In genomic region chr11:2130881-2131352, GRCh38 we compare ENCODE assay signal across 1 cellular context.
TF ChIP-seq lines count a peak whose summit lies in the region.

No MANE protein-coding gene starts in this region.

TF ChIP-seq in HepG2, 621 proteins besides CTCF, POLR2A, EP300 and RAD21 (continued from another document and continues in another):
- TF ChIP-seq NFAT5 (CRISPR knock-in tag; IDR thresholded peaks at IDR 0.05): no peak
- TF ChIP-seq ZNF280D (CRISPR knock-in tag; IDR thresholded peaks at IDR 0.05): no peak
- TF ChIP-seq SIN3B (IDR thresholded peaks at IDR 0.05; ENCODE audit: low read length): no peak
- TF ChIP-seq XBP1 (CRISPR knock-in tag; IDR thresholded peaks at IDR 0.05): no peak
- no peak for TF ChIP-seq ERF (CRISPR knock-in tag; IDR thresholded peaks at IDR 0.05)
- peak; percentile 33; the same call in 1 of the 2 replicates for TF ChIP-seq MXD4 (CRISPR knock-in tag; IDR thresholded peaks at IDR 0.05)
- peak; percentile 2; the same call in 1 of the 2 replicates for TF ChIP-seq ZFY (CRISPR knock-in tag; IDR thresholded peaks at IDR 0.05)
- no peak for TF ChIP-seq ZNF556 (CRISPR knock-in tag; IDR thresholded peaks at IDR 0.05; ENCODE audit: borderline replicate concordance)
- TF ChIP-seq, protein P1, sequence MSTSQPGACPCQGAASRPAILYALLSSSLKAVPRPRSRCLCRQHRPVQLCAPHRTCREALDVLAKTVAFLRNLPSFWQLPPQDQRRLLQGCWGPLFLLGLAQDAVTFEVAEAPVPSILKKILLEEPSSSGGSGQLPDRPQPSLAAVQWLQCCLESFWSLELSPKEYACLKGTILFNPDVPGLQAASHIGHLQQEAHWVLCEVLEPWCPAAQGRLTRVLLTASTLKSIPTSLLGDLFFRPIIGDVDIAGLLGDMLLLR (CRISPR knock-in tag; IDR thresholded peaks at IDR 0.05): no peak
- TF ChIP-seq, protein P2, sequence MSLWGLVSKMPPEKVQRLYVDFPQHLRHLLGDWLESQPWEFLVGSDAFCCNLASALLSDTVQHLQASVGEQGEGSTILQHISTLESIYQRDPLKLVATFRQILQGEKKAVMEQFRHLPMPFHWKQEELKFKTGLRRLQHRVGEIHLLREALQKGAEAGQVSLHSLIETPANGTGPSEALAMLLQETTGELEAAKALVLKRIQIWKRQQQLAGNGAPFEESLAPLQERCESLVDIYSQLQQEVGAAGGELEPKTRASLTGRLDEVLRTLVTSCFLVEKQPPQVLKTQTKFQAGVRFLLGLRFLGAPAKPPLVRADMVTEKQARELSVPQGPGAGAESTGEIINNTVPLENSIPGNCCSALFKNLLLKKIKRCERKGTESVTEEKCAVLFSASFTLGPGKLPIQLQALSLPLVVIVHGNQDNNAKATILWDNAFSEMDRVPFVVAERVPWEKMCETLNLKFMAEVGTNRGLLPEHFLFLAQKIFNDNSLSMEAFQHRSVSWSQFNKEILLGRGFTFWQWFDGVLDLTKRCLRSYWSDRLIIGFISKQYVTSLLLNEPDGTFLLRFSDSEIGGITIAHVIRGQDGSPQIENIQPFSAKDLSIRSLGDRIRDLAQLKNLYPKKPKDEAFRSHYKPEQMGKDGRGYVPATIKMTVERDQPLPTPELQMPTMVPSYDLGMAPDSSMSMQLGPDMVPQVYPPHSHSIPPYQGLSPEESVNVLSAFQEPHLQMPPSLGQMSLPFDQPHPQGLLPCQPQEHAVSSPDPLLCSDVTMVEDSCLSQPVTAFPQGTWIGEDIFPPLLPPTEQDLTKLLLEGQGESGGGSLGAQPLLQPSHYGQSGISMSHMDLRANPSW (CRISPR knock-in tag; IDR thresholded peaks at IDR 0.05; ENCODE audit: borderline replicate concordance): no peak
- TF ChIP-seq MAZ (IDR thresholded peaks at IDR 0.05; ENCODE audit: borderline replicate concordance, low read depth, low read length): no peak
- TF ChIP-seq MAZ (CRISPR knock-in tag; IDR thresholded peaks at IDR 0.05; ENCODE audit: low read depth): 0 out of 2 replicates have a peak, but pooled peaks have one; percentile 24
- no peak for TF ChIP-seq HOXA5 (CRISPR knock-in tag; IDR thresholded peaks at IDR 0.05)
- no peak for TF ChIP-seq ZNF333 (CRISPR knock-in tag; IDR thresholded peaks at IDR 0.05; ENCODE audit: borderline replicate concordance)
- TF ChIP-seq, protein P3, sequence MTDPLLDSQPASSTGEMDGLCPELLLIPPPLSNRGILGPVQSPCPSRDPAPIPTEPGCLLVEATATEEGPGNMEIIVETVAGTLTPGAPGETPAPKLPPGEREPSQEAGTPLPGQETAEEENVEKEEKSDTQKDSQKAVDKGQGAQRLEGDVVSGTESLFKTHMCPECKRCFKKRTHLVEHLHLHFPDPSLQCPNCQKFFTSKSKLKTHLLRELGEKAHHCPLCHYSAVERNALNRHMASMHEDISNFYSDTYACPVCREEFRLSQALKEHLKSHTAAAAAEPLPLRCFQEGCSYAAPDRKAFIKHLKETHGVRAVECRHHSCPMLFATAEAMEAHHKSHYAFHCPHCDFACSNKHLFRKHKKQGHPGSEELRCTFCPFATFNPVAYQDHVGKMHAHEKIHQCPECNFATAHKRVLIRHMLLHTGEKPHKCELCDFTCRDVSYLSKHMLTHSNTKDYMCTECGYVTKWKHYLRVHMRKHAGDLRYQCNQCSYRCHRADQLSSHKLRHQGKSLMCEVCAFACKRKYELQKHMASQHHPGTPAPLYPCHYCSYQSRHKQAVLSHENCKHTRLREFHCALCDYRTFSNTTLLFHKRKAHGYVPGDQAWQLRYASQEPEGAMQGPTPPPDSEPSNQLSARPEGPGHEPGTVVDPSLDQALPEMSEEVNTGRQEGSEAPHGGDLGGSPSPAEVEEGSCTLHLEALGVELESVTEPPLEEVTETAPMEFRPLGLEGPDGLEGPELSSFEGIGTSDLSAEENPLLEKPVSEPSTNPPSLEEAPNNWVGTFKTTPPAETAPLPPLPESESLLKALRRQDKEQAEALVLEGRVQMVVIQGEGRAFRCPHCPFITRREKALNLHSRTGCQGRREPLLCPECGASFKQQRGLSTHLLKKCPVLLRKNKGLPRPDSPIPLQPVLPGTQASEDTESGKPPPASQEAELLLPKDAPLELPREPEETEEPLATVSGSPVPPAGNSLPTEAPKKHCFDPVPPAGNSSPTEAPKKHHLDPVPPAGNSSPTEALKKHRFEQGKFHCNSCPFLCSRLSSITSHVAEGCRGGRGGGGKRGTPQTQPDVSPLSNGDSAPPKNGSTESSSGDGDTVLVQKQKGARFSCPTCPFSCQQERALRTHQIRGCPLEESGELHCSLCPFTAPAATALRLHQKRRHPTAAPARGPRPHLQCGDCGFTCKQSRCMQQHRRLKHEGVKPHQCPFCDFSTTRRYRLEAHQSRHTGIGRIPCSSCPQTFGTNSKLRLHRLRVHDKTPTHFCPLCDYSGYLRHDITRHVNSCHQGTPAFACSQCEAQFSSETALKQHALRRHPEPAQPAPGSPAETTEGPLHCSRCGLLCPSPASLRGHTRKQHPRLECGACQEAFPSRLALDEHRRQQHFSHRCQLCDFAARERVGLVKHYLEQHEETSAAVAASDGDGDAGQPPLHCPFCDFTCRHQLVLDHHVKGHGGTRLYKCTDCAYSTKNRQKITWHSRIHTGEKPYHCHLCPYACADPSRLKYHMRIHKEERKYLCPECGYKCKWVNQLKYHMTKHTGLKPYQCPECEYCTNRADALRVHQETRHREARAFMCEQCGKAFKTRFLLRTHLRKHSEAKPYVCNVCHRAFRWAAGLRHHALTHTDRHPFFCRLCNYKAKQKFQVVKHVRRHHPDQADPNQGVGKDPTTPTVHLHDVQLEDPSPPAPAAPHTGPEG (CRISPR knock-in tag; IDR thresholded peaks at IDR 0.05): no peak
- TF ChIP-seq ZMYM3 (CRISPR knock-in tag; IDR thresholded peaks at IDR 0.05): no peak
- TF ChIP-seq ZNF431 (CRISPR knock-in tag; IDR thresholded peaks at IDR 0.05; ENCODE audit: borderline replicate concordance, low read depth): no peak; the same call in 1 of the 2 replicates
- peak; percentile 80 for TF ChIP-seq DBP (CRISPR knock-in tag; IDR thresholded peaks at IDR 0.05; ENCODE audit: not compliant biosample characterization)
- TF ChIP-seq ZNF101 (CRISPR knock-in tag; IDR thresholded peaks at IDR 0.05; ENCODE audit: borderline replicate concordance, low read depth): no peak
- TF ChIP-seq ATF3 (CRISPR knock-in tag; IDR thresholded peaks at IDR 0.05): no peak
- no peak for TF ChIP-seq KDM5A (IDR thresholded peaks at IDR 0.05; ENCODE audit: borderline replicate concordance, low read length)
- TF ChIP-seq MED1 (CRISPR knock-in tag; IDR thresholded peaks at IDR 0.05): peak; percentile 56; the same call in 1 of the 2 replicates
- TF ChIP-seq ZNF691 (CRISPR knock-in tag; IDR thresholded peaks at IDR 0.05; ENCODE audit: borderline replicate concordance, low read depth): no peak; the same call in 1 of the 2 replicates
- TF ChIP-seq, protein P4, sequence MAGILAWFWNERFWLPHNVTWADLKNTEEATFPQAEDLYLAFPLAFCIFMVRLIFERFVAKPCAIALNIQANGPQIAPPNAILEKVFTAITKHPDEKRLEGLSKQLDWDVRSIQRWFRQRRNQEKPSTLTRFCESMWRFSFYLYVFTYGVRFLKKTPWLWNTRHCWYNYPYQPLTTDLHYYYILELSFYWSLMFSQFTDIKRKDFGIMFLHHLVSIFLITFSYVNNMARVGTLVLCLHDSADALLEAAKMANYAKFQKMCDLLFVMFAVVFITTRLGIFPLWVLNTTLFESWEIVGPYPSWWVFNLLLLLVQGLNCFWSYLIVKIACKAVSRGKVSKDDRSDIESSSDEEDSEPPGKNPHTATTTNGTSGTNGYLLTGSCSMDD (CRISPR knock-in tag; IDR thresholded peaks at IDR 0.05): no peak
- 0 out of 2 replicates have a peak, but pooled peaks have one; percentile 21 for TF ChIP-seq CSRNP2 (CRISPR knock-in tag; conservative IDR thresholded peaks at IDR 0.05; ENCODE audit: low read depth)
- no peak for TF ChIP-seq THYN1 (CRISPR knock-in tag; IDR thresholded peaks at IDR 0.05; ENCODE audit: borderline replicate concordance, low read depth)
- TF ChIP-seq ZBTB14 (CRISPR knock-in tag; IDR thresholded peaks at IDR 0.05): no peak
- TF ChIP-seq RXRB (CRISPR knock-in tag; IDR thresholded peaks at IDR 0.05; ENCODE audit: borderline replicate concordance): peak; percentile 30; the same call in 1 of the 2 replicates
- TF ChIP-seq POLR2AphosphoS2 (IDR thresholded peaks at IDR 0.05; ENCODE audit: low read depth, low read length): no peak
- no peak for TF ChIP-seq ZNF879 (CRISPR knock-in tag; IDR thresholded peaks at IDR 0.05)
- no peak for TF ChIP-seq KLF16 (CRISPR knock-in tag; IDR thresholded peaks at IDR 0.05)
